11 cellular contexts compared by ENCODE assay signal in genomic region chr9:115369322-115369957, GRCh38.
DNase-seq lines count a peak whose midpoint lies in the region; ATAC-seq and TF ChIP-seq lines count a peak whose summit lies in the region.
"Had no signal": no experiment of that assay in that cellular context is flagged by ENCODE, and none has a peak within 500 bp of the region (broad histone marks: within the 10 kb centered on the region; RNA-seq: fewer than 3 reads in every experiment).

No MANE protein-coding gene starts in this region.

- TF ChIP-seq CTCF in chondrocyte (IDR thresholded peaks at IDR 0.05) (peak; percentile 56), mesothelial cell of epicardium (IDR thresholded peaks at IDR 0.05; ENCODE audit: unreplicated experiment) (no peak)

- DNase-seq in DMS 273 (lab: John Stamatoyannopoulos, UW; ENCODE audit: unreplicated experiment) (peak; percentile 71), NCI-H345 (lab: John Stamatoyannopoulos, UW) (peak; percentile 44), chondrocyte (ENCODE audit: low spot score) (no peak), mesothelial cell of epicardium (ENCODE audit: low spot score in 2 of 2, unreplicated experiment in 2 of 2) (no peak), HK-2 (ENCODE audit: unreplicated experiment) (no peak), midbrain (lab: John Stamatoyannopoulos, UW) (no peak), NCI-H1694 treated with DMSO at 0.1 percent for 48 hours (lab: John Stamatoyannopoulos, UW) (no peak)
- DNase-seq: NCI-H526 treated with DMSO at 0.1 percent for 48 hours, right lobe of liver had no signal

- H3K27ac Mint-ChIP-seq in chondrocyte (ENCODE audit: unreplicated experiment) (peak overlapping the region; percentile 82), mesothelial cell of epicardium (peak overlapping the region; percentile 4)
- H3K27ac Mint-ChIP-seq: dendritic cell treated with granulocyte-macrophage colony-stimulating factor and Interleukin-4, amounts not matched to agents 40 ng/mL and 50 ng/mL, for 4 days had no signal

- no peak for ATAC-seq in GM19467 (IDR thresholded peaks at IDR 0.05; ENCODE audit: unreplicated experiment)
- ATAC-seq: right lobe of liver had no signal

- H3K9me3 Mint-ChIP-seq in chondrocyte (ENCODE audit: low read depth) (no peaks in the 10 kb centered on the region), mesothelial cell of epicardium (peaks cover 12% of the 10 kb centered on the region)
- H3K9me3 Mint-ChIP-seq: dendritic cell treated with granulocyte-macrophage colony-stimulating factor and Interleukin-4, amounts not matched to agents 40 ng/mL and 50 ng/mL, for 4 days had no signal

- H3K36me3 Mint-ChIP-seq in chondrocyte (ENCODE audit: low read depth): no peaks in the 10 kb centered on the region
- H3K36me3 Mint-ChIP-seq in mesothelial cell of epicardium: no peaks in the 10 kb centered on the region

- H3K4me1 Mint-ChIP-seq in chondrocyte (ENCODE audit: low read depth) (peaks cover 61% of the 10 kb centered on the region), mesothelial cell of epicardium (peaks cover 11% of the 10 kb centered on the region)

- H3K27me3 Mint-ChIP-seq in chondrocyte (ENCODE audit: low read depth) (no peaks in the 10 kb centered on the region), mesothelial cell of epicardium (ENCODE audit: low read depth) (no peaks in the 10 kb centered on the region)
- H3K27me3 Mint-ChIP-seq: dendritic cell treated with granulocyte-macrophage colony-stimulating factor and Interleukin-4, amounts not matched to agents 40 ng/mL and 50 ng/mL, for 4 days had no signal

- no peak overlapping the region for H3K4me3 Mint-ChIP-seq in chondrocyte (ENCODE audit: unreplicated experiment)
- no peak overlapping the region for H3K4me3 Mint-ChIP-seq in mesothelial cell of epicardium
- H3K4me3 Mint-ChIP-seq: dendritic cell treated with granulocyte-macrophage colony-stimulating factor and Interleukin-4, amounts not matched to agents 40 ng/mL and 50 ng/mL, for 4 days had no signal

Comparison
In these comparisons a context has a peak if more than half of its experiments do, and no peak if none do; other contexts are left out.
1. DNase-seq: peak in DMS 273 (single experiment) and NCI-H345 (single experiment); none in chondrocyte (single experiment), mesothelial cell of epicardium (0 of 2), HK-2 (single experiment), midbrain (single experiment) and NCI-H1694 treated with DMSO at 0.1 percent for 48 hours (single experiment).